In genomic region chr14:22929104-22929847, GRCh38 we compare ENCODE assay signal across 1 cellular context.
TF ChIP-seq lines count a peak whose summit lies in the region.

Gene PRMT5, minus strand, starts transcription at chr14:22929376. Its CDS starts 15 bp downstream, at chr14:22929361.

TF ChIP-seq in K562, 482 proteins besides CTCF, POLR2A, EP300 and RAD21 (continued from another document and continues in another):
- TF ChIP-seq MLX (CRISPR knock-in tag; conservative IDR thresholded peaks at IDR 0.05), result 0 out of 4 replicates have a peak, but pooled peaks have one; percentile 40 to 51
- no peak for TF ChIP-seq PRMT5 (CRISPR knock-in tag; IDR thresholded peaks at IDR 0.05)
- no peak for TF ChIP-seq ZNF324 (CRISPR knock-in tag; IDR thresholded peaks at IDR 0.05)
- no peak for TF ChIP-seq SNRNP70 (optimal IDR thresholded peaks at IDR 0.05; ENCODE audit: low read depth, low read length)
- TF ChIP-seq ZNF780A (CRISPR knock-in tag; IDR thresholded peaks at IDR 0.05), result no peak
- TF ChIP-seq GATAD2A (IDR thresholded peaks at IDR 0.05), result no peak
- peak; percentile 32; the same call in 1 of the 2 replicates for TF ChIP-seq ZNF431 (CRISPR knock-in tag; IDR thresholded peaks at IDR 0.05)
- no peak for TF ChIP-seq U2AF2 (optimal IDR thresholded peaks at IDR 0.05; ENCODE audit: low read depth, low read length)
- no peak for TF ChIP-seq NFXL1 (CRISPR knock-in tag; IDR thresholded peaks at IDR 0.05)
- TF ChIP-seq GTF2F1 (IDR thresholded peaks at IDR 0.05; ENCODE audit: low read depth, low read length), result peak; percentile 56; the same call in 1 of the 2 replicates
- no peak for TF ChIP-seq TFAM (CRISPR knock-in tag; conservative IDR thresholded peaks at IDR 0.05)
- peak; percentile 72 for TF ChIP-seq MXD1 (CRISPR knock-in tag; IDR thresholded peaks at IDR 0.05; ENCODE audit: borderline replicate concordance, poor library complexity, severe bottlenecking)
- TF ChIP-seq ZBTB17 (CRISPR knock-in tag; IDR thresholded peaks at IDR 0.05), result no peak
- TF ChIP-seq POLR2AphosphoS5 (IDR thresholded peaks at IDR 0.05; ENCODE audit: control insufficient read depth, insufficient read depth, low read depth, low read length), result peak; percentile 80
- TF ChIP-seq ESRRB (CRISPR knock-in tag; IDR thresholded peaks at IDR 0.05; ENCODE audit: borderline replicate concordance), result no peak
- TF ChIP-seq SP1 (CRISPR knock-in tag; IDR thresholded peaks at IDR 0.05), result peak; percentile 85
- peak; percentile 45; the same call in 1 of the 2 replicates for TF ChIP-seq ZNF316 (IDR thresholded peaks at IDR 0.05)
- TF ChIP-seq HEY1 (CRISPR knock-in tag; IDR thresholded peaks at IDR 0.05; ENCODE audit: borderline replicate concordance), result no peak
- TF ChIP-seq RFX7 (CRISPR knock-in tag; IDR thresholded peaks at IDR 0.05), result no peak
- peak; percentile 47; the same call in 1 of the 2 replicates for TF ChIP-seq FOXP1 (CRISPR knock-in tag; IDR thresholded peaks at IDR 0.05)
- TF ChIP-seq PRPF4 (IDR thresholded peaks at IDR 0.05; ENCODE audit: insufficient read depth, low read depth, low read length, poor library complexity, severe bottlenecking), result no peak
- peak; percentile 38 to 72; a peak in 2 of 4 replicates for TF ChIP-seq SIN3A (IDR thresholded peaks at IDR 0.05; ENCODE audit: borderline replicate concordance in 2 of 2, control insufficient read depth in 1 of 2, low read depth in 2 of 2, low read length in 2 of 2)
- TF ChIP-seq HBP1 (CRISPR knock-in tag; IDR thresholded peaks at IDR 0.05), result peak; percentile 29; the same call in 1 of the 2 replicates
- no peak for TF ChIP-seq KLF6 (CRISPR knock-in tag; IDR thresholded peaks at IDR 0.05; ENCODE audit: borderline replicate concordance)
- TF ChIP-seq MBD2 (IDR thresholded peaks at IDR 0.05; ENCODE audit: borderline replicate concordance, low read depth), result peak; percentile 91
- TF ChIP-seq ZNF764 (CRISPR knock-in tag; IDR thresholded peaks at IDR 0.05; ENCODE audit: low read depth), result peak; percentile 71; the same call in 1 of the 2 replicates
- TF ChIP-seq HNRNPUL1 (IDR thresholded peaks at IDR 0.05; ENCODE audit: low read length), result no peak
- 0 out of 2 replicates have a peak, but pooled peaks have one; percentile 6 for TF ChIP-seq SMARCA4 (IDR thresholded peaks at IDR 0.05)
- peak; percentile 89 for TF ChIP-seq OTX1 (CRISPR knock-in tag; IDR thresholded peaks at IDR 0.05)
- TF ChIP-seq L3MBTL2 (IDR thresholded peaks at IDR 0.05), result peak; percentile 45; the same call in 1 of the 2 replicates
- 0 out of 2 replicates have a peak, but pooled peaks have one; percentile 28 for TF ChIP-seq ZNF740 (CRISPR knock-in tag; IDR thresholded peaks at IDR 0.05)
- no peak for TF ChIP-seq ZNF740 (tag; IDR thresholded peaks at IDR 0.05)
- TF ChIP-seq ZSCAN29 (IDR thresholded peaks at IDR 0.05), result peak; percentile 70; the same call in 1 of the 2 replicates
- TF ChIP-seq CBX3 (IDR thresholded peaks at IDR 0.05; ENCODE audit: borderline replicate concordance in 1 of 2, low read length in 2 of 2), result peak in 1 of 2 experiments; percentile 64; a peak in 1 of 3 replicates
- no peak for TF ChIP-seq SAFB (IDR thresholded peaks at IDR 0.05; ENCODE audit: borderline replicate concordance, low read depth, low read length)
- peak; percentile 61; the same call in 1 of the 2 replicates for TF ChIP-seq MTA3 (IDR thresholded peaks at IDR 0.05; ENCODE audit: borderline replicate concordance)
- TF ChIP-seq, protein P1, sequence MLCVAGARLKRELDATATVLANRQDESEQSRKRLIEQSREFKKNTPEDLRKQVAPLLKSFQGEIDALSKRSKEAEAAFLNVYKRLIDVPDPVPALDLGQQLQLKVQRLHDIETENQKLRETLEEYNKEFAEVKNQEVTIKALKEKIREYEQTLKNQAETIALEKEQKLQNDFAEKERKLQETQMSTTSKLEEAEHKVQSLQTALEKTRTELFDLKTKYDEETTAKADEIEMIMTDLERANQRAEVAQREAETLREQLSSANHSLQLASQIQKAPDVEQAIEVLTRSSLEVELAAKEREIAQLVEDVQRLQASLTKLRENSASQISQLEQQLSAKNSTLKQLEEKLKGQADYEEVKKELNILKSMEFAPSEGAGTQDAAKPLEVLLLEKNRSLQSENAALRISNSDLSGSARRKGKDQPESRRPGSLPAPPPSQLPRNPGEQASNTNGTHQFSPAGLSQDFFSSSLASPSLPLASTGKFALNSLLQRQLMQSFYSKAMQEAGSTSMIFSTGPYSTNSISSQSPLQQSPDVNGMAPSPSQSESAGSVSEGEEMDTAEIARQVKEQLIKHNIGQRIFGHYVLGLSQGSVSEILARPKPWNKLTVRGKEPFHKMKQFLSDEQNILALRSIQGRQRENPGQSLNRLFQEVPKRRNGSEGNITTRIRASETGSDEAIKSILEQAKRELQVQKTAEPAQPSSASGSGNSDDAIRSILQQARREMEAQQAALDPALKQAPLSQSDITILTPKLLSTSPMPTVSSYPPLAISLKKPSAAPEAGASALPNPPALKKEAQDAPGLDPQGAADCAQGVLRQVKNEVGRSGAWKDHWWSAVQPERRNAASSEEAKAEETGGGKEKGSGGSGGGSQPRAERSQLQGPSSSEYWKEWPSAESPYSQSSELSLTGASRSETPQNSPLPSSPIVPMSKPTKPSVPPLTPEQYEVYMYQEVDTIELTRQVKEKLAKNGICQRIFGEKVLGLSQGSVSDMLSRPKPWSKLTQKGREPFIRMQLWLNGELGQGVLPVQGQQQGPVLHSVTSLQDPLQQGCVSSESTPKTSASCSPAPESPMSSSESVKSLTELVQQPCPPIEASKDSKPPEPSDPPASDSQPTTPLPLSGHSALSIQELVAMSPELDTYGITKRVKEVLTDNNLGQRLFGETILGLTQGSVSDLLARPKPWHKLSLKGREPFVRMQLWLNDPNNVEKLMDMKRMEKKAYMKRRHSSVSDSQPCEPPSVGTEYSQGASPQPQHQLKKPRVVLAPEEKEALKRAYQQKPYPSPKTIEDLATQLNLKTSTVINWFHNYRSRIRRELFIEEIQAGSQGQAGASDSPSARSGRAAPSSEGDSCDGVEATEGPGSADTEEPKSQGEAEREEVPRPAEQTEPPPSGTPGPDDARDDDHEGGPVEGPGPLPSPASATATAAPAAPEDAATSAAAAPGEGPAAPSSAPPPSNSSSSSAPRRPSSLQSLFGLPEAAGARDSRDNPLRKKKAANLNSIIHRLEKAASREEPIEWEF (CRISPR knock-in tag; IDR thresholded peaks at IDR 0.05), result no peak
- TF ChIP-seq KLF13 (tag; IDR thresholded peaks at IDR 0.05; ENCODE audit: borderline replicate concordance, low read depth), result peak; percentile 80; the same call in 1 of the 2 replicates
- no peak for TF ChIP-seq ETV1 (tag; conservative IDR thresholded peaks at IDR 0.05; ENCODE audit: low read depth)
- peak; percentile 75 for TF ChIP-seq ASH1L (IDR thresholded peaks at IDR 0.05; ENCODE audit: borderline replicate concordance, low read depth, partially characterized antibody)
- TF ChIP-seq SRF (CRISPR knock-in tag; IDR thresholded peaks at IDR 0.05), result peak in 1 of 2 experiments; percentile 64; a peak in 1 of 4 replicates
- TF ChIP-seq CHD4 (IDR thresholded peaks at IDR 0.05; ENCODE audit: insufficient read depth, insufficient replicate concordance, low read depth, low read length, poor library complexity, severe bottlenecking), result no peak
- peak; percentile 99 for TF ChIP-seq SUPT5H (IDR thresholded peaks at IDR 0.05)
- peak; percentile 83 for TF ChIP-seq RBM39 (optimal IDR thresholded peaks at IDR 0.05; ENCODE audit: low read depth, low read length)
- no peak for TF ChIP-seq ZNF121 (CRISPR knock-in tag; conservative IDR thresholded peaks at IDR 0.05)
- TF ChIP-seq, protein P2, sequence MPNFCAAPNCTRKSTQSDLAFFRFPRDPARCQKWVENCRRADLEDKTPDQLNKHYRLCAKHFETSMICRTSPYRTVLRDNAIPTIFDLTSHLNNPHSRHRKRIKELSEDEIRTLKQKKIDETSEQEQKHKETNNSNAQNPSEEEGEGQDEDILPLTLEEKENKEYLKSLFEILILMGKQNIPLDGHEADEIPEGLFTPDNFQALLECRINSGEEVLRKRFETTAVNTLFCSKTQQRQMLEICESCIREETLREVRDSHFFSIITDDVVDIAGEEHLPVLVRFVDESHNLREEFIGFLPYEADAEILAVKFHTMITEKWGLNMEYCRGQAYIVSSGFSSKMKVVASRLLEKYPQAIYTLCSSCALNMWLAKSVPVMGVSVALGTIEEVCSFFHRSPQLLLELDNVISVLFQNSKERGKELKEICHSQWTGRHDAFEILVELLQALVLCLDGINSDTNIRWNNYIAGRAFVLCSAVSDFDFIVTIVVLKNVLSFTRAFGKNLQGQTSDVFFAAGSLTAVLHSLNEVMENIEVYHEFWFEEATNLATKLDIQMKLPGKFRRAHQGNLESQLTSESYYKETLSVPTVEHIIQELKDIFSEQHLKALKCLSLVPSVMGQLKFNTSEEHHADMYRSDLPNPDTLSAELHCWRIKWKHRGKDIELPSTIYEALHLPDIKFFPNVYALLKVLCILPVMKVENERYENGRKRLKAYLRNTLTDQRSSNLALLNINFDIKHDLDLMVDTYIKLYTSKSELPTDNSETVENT (CRISPR knock-in tag; IDR thresholded peaks at IDR 0.05), result peak; percentile 93
- no peak for TF ChIP-seq NFATC3 (IDR thresholded peaks at IDR 0.05)
- TF ChIP-seq, protein P3, sequence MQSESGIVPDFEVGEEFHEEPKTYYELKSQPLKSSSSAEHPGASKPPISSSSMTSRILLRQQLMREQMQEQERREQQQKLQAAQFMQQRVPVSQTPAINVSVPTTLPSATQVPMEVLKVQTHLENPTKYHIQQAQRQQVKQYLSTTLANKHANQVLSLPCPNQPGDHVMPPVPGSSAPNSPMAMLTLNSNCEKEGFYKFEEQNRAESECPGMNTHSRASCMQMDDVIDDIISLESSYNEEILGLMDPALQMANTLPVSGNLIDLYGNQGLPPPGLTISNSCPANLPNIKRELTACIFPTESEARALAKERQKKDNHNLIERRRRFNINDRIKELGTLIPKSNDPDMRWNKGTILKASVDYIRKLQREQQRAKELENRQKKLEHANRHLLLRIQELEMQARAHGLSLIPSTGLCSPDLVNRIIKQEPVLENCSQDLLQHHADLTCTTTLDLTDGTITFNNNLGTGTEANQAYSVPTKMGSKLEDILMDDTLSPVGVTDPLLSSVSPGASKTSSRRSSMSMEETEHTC (IDR thresholded peaks at IDR 0.05), result no peak
- TF ChIP-seq SLC30A9 (CRISPR knock-in tag; IDR thresholded peaks at IDR 0.05), result no peak
- TF ChIP-seq CREM (IDR thresholded peaks at IDR 0.05; ENCODE audit: low read depth), result peak; percentile 90
- TF ChIP-seq ZMIZ1 (IDR thresholded peaks at IDR 0.05; ENCODE audit: low read depth in 2 of 2, low read length in 2 of 2), result no peak
- 0 out of 2 replicates have a peak, but pooled peaks have one; percentile 4 for TF ChIP-seq TCF3 (CRISPR knock-in tag; IDR thresholded peaks at IDR 0.05)
